Comparison of ENCODE assay signal across 1 cellular context in genomic region chr1:165630629-165631402, GRCh38.
A peak's percentile ranks its signal among the peaks of the same experiment; 100 is the strongest.
TF ChIP-seq lines count a peak whose summit lies in the region.

MGST3 (plus strand) TSS chr1:165631234; CDS start chr1:165649848, 18,614 bp downstream.

TF ChIP-seq in K562, 482 proteins besides CTCF, POLR2A, EP300 and RAD21 (continued from another document and continues in another):
- TF ChIP-seq, protein P1, sequence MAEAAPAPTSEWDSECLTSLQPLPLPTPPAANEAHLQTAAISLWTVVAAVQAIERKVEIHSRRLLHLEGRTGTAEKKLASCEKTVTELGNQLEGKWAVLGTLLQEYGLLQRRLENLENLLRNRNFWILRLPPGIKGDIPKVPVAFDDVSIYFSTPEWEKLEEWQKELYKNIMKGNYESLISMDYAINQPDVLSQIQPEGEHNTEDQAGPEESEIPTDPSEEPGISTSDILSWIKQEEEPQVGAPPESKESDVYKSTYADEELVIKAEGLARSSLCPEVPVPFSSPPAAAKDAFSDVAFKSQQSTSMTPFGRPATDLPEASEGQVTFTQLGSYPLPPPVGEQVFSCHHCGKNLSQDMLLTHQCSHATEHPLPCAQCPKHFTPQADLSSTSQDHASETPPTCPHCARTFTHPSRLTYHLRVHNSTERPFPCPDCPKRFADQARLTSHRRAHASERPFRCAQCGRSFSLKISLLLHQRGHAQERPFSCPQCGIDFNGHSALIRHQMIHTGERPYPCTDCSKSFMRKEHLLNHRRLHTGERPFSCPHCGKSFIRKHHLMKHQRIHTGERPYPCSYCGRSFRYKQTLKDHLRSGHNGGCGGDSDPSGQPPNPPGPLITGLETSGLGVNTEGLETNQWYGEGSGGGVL (CRISPR knock-in tag; IDR thresholded peaks at IDR 0.05), result no peak
- TF ChIP-seq SMARCE1 (IDR thresholded peaks at IDR 0.05) (no peak), ZNF146 (CRISPR knock-in tag; IDR thresholded peaks at IDR 0.05; ENCODE audit: unreplicated experiment) (no peak), PPARD (CRISPR knock-in tag; IDR thresholded peaks at IDR 0.05) (no peak), FOXK1 (CRISPR knock-in tag; IDR thresholded peaks at IDR 0.05; ENCODE audit: borderline replicate concordance) (0 out of 2 replicates have a peak, but pooled peaks have one; percentile 25), MTA2 (IDR thresholded peaks at IDR 0.05; ENCODE audit: low read depth) (peak; percentile 29; the same call in 1 of the 2 replicates), ZC3H4 (CRISPR knock-in tag; IDR thresholded peaks at IDR 0.05; ENCODE audit: borderline replicate concordance) (no peak), PTRF (tag; IDR thresholded peaks at IDR 0.05) (no peak), ZC3H8 (IDR thresholded peaks at IDR 0.05) (no peak), CEBPG (CRISPR knock-in tag; IDR thresholded peaks at IDR 0.05) (peak; percentile 56; the same call in 1 of the 2 replicates), CEBPG (tag; conservative IDR thresholded peaks at IDR 0.05 in 1 of 2, IDR thresholded peaks at IDR 0.05 in 1 of 2) (peak in 1 of 2 experiments; percentile 76; a peak in 3 of 4 replicates), HDAC1 (IDR thresholded peaks at IDR 0.05) (peak in 1 of 2 experiments; percentile 82; a peak in 2 of 4 replicates), ZNF253 (CRISPR knock-in tag; conservative IDR thresholded peaks at IDR 0.05) (no peak), RFX7 (CRISPR knock-in tag; IDR thresholded peaks at IDR 0.05) (no peak), ZBTB7A (IDR thresholded peaks at IDR 0.05; ENCODE audit: borderline replicate concordance, control insufficient read depth, low read depth, low read length) (peak; percentile 47; the same call in 1 of the 2 replicates), FOXP1 (CRISPR knock-in tag; IDR thresholded peaks at IDR 0.05) (peak; percentile 92), ZNF24 (IDR thresholded peaks at IDR 0.05) (no peak), CEBPB (tag; IDR thresholded peaks at IDR 0.05) (peak; percentile 75), MAFG (tag; conservative IDR thresholded peaks at IDR 0.05) (peak; percentile 85), ID3 (CRISPR knock-in tag; IDR thresholded peaks at IDR 0.05) (no peak), ID3 (tag; IDR thresholded peaks at IDR 0.05) (no peak), PKNOX1 (IDR thresholded peaks at IDR 0.05) (no peak), BRD4 (IDR thresholded peaks at IDR 0.05) (no peak), ADNP (tag; IDR thresholded peaks at IDR 0.05) (no peak), ZBTB11 (CRISPR knock-in tag; IDR thresholded peaks at IDR 0.05) (peak in 1 of 3 experiments; percentile 31; a peak in 1 of 6 replicates), FOXA3 (CRISPR knock-in tag; conservative IDR thresholded peaks at IDR 0.05 in 1 of 2, IDR thresholded peaks at IDR 0.05 in 1 of 2) (no peak), SRSF7 (optimal IDR thresholded peaks at IDR 0.05; ENCODE audit: low read depth, low read length) (no peak), LCOR (CRISPR knock-in tag; IDR thresholded peaks at IDR 0.05) (peak; percentile 76; the same call in 1 of the 2 replicates), PURB (CRISPR knock-in tag; IDR thresholded peaks at IDR 0.05; ENCODE audit: low read depth) (no peak)
- TF ChIP-seq, protein P2, sequence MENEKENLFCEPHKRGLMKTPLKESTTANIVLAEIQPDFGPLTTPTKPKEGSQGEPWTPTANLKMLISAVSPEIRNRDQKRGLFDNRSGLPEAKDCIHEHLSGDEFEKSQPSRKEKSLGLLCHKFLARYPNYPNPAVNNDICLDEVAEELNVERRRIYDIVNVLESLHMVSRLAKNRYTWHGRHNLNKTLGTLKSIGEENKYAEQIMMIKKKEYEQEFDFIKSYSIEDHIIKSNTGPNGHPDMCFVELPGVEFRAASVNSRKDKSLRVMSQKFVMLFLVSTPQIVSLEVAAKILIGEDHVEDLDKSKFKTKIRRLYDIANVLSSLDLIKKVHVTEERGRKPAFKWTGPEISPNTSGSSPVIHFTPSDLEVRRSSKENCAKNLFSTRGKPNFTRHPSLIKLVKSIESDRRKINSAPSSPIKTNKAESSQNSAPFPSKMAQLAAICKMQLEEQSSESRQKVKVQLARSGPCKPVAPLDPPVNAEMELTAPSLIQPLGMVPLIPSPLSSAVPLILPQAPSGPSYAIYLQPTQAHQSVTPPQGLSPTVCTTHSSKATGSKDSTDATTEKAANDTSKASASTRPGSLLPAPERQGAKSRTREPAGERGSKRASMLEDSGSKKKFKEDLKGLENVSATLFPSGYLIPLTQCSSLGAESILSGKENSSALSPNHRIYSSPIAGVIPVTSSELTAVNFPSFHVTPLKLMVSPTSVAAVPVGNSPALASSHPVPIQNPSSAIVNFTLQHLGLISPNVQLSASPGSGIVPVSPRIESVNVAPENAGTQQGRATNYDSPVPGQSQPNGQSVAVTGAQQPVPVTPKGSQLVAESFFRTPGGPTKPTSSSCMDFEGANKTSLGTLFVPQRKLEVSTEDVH (IDR thresholded peaks at IDR 0.05; ENCODE audit: low read depth, partially characterized antibody), result peak; percentile 76
- TF ChIP-seq, protein P3, sequence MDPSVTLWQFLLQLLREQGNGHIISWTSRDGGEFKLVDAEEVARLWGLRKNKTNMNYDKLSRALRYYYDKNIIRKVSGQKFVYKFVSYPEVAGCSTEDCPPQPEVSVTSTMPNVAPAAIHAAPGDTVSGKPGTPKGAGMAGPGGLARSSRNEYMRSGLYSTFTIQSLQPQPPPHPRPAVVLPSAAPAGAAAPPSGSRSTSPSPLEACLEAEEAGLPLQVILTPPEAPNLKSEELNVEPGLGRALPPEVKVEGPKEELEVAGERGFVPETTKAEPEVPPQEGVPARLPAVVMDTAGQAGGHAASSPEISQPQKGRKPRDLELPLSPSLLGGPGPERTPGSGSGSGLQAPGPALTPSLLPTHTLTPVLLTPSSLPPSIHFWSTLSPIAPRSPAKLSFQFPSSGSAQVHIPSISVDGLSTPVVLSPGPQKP (CRISPR knock-in tag; IDR thresholded peaks at IDR 0.05), result no peak
- TF ChIP-seq, protein P4, sequence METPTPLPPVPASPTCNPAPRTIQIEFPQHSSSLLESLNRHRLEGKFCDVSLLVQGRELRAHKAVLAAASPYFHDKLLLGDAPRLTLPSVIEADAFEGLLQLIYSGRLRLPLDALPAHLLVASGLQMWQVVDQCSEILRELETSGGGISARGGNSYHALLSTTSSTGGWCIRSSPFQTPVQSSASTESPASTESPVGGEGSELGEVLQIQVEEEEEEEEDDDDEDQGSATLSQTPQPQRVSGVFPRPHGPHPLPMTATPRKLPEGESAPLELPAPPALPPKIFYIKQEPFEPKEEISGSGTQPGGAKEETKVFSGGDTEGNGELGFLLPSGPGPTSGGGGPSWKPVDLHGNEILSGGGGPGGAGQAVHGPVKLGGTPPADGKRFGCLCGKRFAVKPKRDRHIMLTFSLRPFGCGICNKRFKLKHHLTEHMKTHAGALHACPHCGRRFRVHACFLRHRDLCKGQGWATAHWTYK (CRISPR knock-in tag; IDR thresholded peaks at IDR 0.05), result no peak
- TF ChIP-seq, protein P5, sequence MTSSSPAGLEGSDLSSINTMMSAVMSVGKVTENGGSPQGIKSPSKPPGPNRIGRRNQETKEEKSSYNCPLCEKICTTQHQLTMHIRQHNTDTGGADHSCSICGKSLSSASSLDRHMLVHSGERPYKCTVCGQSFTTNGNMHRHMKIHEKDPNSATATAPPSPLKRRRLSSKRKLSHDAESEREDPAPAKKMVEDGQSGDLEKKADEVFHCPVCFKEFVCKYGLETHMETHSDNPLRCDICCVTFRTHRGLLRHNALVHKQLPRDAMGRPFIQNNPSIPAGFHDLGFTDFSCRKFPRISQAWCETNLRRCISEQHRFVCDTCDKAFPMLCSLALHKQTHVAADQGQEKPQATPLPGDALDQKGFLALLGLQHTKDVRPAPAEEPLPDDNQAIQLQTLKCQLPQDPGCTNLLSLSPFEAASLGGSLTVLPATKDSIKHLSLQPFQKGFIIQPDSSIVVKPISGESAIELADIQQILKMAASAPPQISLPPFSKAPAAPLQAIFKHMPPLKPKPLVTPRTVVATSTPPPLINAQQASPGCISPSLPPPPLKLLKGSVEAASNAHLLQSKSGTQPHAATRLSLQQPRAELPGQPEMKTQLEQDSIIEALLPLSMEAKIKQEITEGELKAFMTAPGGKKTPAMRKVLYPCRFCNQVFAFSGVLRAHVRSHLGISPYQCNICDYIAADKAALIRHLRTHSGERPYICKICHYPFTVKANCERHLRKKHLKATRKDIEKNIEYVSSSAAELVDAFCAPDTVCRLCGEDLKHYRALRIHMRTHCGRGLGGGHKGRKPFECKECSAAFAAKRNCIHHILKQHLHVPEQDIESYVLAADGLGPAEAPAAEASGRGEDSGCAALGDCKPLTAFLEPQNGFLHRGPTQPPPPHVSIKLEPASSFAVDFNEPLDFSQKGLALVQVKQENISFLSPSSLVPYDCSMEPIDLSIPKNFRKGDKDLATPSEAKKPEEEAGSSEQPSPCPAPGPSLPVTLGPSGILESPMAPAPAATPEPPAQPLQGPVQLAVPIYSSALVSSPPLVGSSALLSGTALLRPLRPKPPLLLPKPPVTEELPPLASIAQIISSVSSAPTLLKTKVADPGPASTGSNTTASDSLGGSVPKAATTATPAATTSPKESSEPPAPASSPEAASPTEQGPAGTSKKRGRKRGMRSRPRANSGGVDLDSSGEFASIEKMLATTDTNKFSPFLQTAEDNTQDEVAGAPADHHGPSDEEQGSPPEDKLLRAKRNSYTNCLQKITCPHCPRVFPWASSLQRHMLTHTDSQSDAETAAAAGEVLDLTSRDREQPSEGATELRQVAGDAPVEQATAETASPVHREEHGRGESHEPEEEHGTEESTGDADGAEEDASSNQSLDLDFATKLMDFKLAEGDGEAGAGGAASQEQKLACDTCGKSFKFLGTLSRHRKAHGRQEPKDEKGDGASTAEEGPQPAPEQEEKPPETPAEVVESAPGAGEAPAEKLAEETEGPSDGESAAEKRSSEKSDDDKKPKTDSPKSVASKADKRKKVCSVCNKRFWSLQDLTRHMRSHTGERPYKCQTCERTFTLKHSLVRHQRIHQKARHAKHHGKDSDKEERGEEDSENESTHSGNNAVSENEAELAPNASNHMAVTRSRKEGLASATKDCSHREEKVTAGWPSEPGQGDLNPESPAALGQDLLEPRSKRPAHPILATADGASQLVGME (CRISPR knock-in tag; IDR thresholded peaks at IDR 0.05), result no peak
- TF ChIP-seq, protein P6, sequence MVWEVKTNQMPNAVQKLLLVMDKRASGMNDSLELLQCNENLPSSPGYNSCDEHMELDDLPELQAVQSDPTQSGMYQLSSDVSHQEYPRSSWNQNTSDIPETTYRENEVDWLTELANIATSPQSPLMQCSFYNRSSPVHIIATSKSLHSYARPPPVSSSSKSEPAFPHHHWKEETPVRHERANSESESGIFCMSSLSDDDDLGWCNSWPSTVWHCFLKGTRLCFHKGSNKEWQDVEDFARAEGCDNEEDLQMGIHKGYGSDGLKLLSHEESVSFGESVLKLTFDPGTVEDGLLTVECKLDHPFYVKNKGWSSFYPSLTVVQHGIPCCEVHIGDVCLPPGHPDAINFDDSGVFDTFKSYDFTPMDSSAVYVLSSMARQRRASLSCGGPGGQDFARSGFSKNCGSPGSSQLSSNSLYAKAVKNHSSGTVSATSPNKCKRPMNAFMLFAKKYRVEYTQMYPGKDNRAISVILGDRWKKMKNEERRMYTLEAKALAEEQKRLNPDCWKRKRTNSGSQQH (CRISPR knock-in tag; IDR thresholded peaks at IDR 0.05), result no peak
- TF ChIP-seq, protein P7, sequence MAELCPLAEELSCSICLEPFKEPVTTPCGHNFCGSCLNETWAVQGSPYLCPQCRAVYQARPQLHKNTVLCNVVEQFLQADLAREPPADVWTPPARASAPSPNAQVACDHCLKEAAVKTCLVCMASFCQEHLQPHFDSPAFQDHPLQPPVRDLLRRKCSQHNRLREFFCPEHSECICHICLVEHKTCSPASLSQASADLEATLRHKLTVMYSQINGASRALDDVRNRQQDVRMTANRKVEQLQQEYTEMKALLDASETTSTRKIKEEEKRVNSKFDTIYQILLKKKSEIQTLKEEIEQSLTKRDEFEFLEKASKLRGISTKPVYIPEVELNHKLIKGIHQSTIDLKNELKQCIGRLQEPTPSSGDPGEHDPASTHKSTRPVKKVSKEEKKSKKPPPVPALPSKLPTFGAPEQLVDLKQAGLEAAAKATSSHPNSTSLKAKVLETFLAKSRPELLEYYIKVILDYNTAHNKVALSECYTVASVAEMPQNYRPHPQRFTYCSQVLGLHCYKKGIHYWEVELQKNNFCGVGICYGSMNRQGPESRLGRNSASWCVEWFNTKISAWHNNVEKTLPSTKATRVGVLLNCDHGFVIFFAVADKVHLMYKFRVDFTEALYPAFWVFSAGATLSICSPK (IDR thresholded peaks at IDR 0.05; ENCODE audit: borderline replicate concordance), result no peak
